In genomic region chr10:96672491-96673175, GRCh38 we compare ENCODE assay signal across 15 cellular contexts. TPM values are rescaled to one million over a fixed set of nuclear protein-coding genes. Genes with fewer than 3 reads are reported as not detected.
DNase-seq lines count a peak whose midpoint lies in the region; ATAC-seq, FAIRE-seq and TF ChIP-seq lines count a peak whose summit lies in the region.
"Had no signal": no experiment of that assay in that cellular context is flagged by ENCODE, and none has a peak within 500 bp of the region (broad histone marks: within the 10 kb centered on the region; RNA-seq: fewer than 3 reads in every experiment).

No MANE protein-coding gene starts in this region.

- DNase-seq in NCI-H748 (lab: John Stamatoyannopoulos, UW; ENCODE audit: unreplicated experiment) (peak; percentile 54), NCI-H748 treated with DMSO at 0.1 percent for 48 hours (lab: John Stamatoyannopoulos, UW) (no peak), caudate nucleus (lab: John Stamatoyannopoulos, UW) (no peak), naive B cell (no peak), upper lobe of left lung (no peak), mesenteric fat pad (ENCODE audit: low spot score) (no peak), substantia nigra (lab: John Stamatoyannopoulos, UW) (no peak), GM12891 (ENCODE audit: insufficient read length, low spot score) (no peak)
- DNase-seq: activated CD8-positive, alpha-beta T cell treated with anti-CD3 and anti-CD28 coated beads, Interleukin-2, amount 10 ng/mL, durations not matched to agents 7 days and 5 days; activated naive CD4-positive, alpha-beta T cell treated with anti-CD3 and anti-CD28 coated beads for 36 hours; GM23248; NCI-H1092 treated with DMSO at 0.1 percent for 48 hours; NCI-H345 had no signal

- no peak overlapping the region for H3K4me3 ChIP-seq in upper lobe of left lung
- H3K4me3 ChIP-seq: breast epithelium, GM23248 had no signal

- no peaks in the 10 kb centered on the region for H3K27me3 Mint-ChIP-seq in naive B cell

- H3K4me1 ChIP-seq in upper lobe of left lung, result peaks cover 16 to 35% (median 24%) of the 10 kb centered on the region in 4 donors
- H3K4me1 ChIP-seq: breast epithelium had no signal

- 78 to 84% methylated on average over 4 of the region's 4 CpGs for WGBS in upper lobe of left lung, 2 donors

- TF ChIP-seq EP300 in upper lobe of left lung (IDR thresholded peaks at IDR 0.05), result no peak

- H3K9me3 Mint-ChIP-seq in naive B cell, result no peaks in the 10 kb centered on the region
- H3K9me3 Mint-ChIP-seq: activated naive CD4-positive, alpha-beta T cell treated with anti-CD3 and anti-CD28 coated beads for 36 hours had no signal

- ATAC-seq in naive B cell (ENCODE audit: low read depth in 2 of 2) (no peak), upper lobe of left lung (ENCODE audit: low FRiP score in 2 of 2) (no peak)
- ATAC-seq: activated CD8-positive, alpha-beta T cell treated with anti-CD3 and anti-CD28 coated beads, Interleukin-2, amount 10 ng/mL, durations not matched to agents 7 days and 5 days; SK-N-SH treated with all-trans-retinoic acid at 6 μM for 48 hours had no signal

- peaks cover 6 to 9% of the 10 kb centered on the region in 2 donors for H3K36me3 Mint-ChIP-seq in naive B cell

- no peaks in the 10 kb centered on the region for H3K9me3 ChIP-seq in upper lobe of left lung
- H3K9me3 ChIP-seq: breast epithelium had no signal

- peaks cover 70 to 96% (median 79%) of the 10 kb centered on the region in 3 donors for H3K4me1 Mint-ChIP-seq in naive B cell

- no peak for TF ChIP-seq CTCF in upper lobe of left lung (IDR thresholded peaks at IDR 0.05)

- peak overlapping the region; percentile 1 to 100 (median 100) for H3K27ac Mint-ChIP-seq in naive B cell
- H3K27ac Mint-ChIP-seq: activated naive CD4-positive, alpha-beta T cell treated with anti-CD3 and anti-CD28 coated beads for 36 hours had no signal

- no peaks in the 10 kb centered on the region for H3K27me3 ChIP-seq in upper lobe of left lung
- H3K27me3 ChIP-seq: breast epithelium had no signal

- H3K27ac ChIP-seq in caudate nucleus (ENCODE audit: low read depth, low read length), result peak overlapping the region; percentile 1
- peak overlapping the region; percentile 71 to 83 (median 78) for H3K27ac ChIP-seq in upper lobe of left lung
- no peak overlapping the region for H3K27ac ChIP-seq in substantia nigra (ENCODE audit: low read depth, low read length, poor library complexity, severe bottlenecking)
- H3K27ac ChIP-seq: GM23248 had no signal

- no peak for FAIRE-seq in GM12891 (lab: Jason Lieb, UNC)

- TF ChIP-seq POLR2A in upper lobe of left lung (IDR thresholded peaks at IDR 0.05) (no peak), GM12891 (IDR thresholded peaks at IDR 0.05; ENCODE audit: low read depth, low read length) (no peak)

- H3K4me3 Mint-ChIP-seq in naive B cell, result peak overlapping the region; percentile 50 to 94 (median 88)
- H3K4me3 Mint-ChIP-seq: activated CD8-positive, alpha-beta T cell treated with anti-CD3 and anti-CD28 coated beads, Interleukin-2, amount 10 ng/mL, durations not matched to agents 7 days and 5 days; activated naive CD4-positive, alpha-beta T cell treated with anti-CD3 and anti-CD28 coated beads for 36 hours had no signal

- H3K36me3 ChIP-seq in upper lobe of left lung, result no peaks in the 10 kb centered on the region
- H3K36me3 ChIP-seq: breast epithelium had no signal

TF ChIP-seq in GM12891, 5 proteins besides CTCF, POLR2A, EP300 and RAD21:
- TF ChIP-seq TAF1 (IDR thresholded peaks at IDR 0.05; ENCODE audit: low read depth, low read length) (no peak), POU2F2 (IDR thresholded peaks at IDR 0.05; ENCODE audit: low read depth, low read length) (no peak), PAX5 (IDR thresholded peaks at IDR 0.05; ENCODE audit: insufficient read depth, low read length, severe bottlenecking) (no peak)

RNA-seq across cellular contexts. Expression of gene PIK3AP1, which starts 47.7 kb away (rescaled TPM):
- 100 to 1,000 TPM; 153 to 247 (median 170) TPM for polyA plus RNA-seq in naive B cell (ENCODE audit: low read depth in 6 of 6)
- total RNA-seq in upper lobe of left lung (10 to 100 TPM; 22.0 to 64.8 (median 34.6) TPM), mesenteric fat pad (17.7 TPM)
- polyA plus RNA-seq in GM12891 (2012; ENCODE audit: low read depth, missing spikeins), result 73.5 TPM
- total RNA-seq: GM23248 had no signal
- polyA plus RNA-seq: GM23248 had no signal
